In genomic region chr4:102139932-102140331, GRCh38 we compare ENCODE assay signal across 21 cellular contexts.
DNase-seq lines count a peak whose midpoint lies in the region; ATAC-seq and TF ChIP-seq lines count a peak whose summit lies in the region.
"Had no signal": no experiment of that assay in that cellular context is flagged by ENCODE, and none has a peak within 500 bp of the region (broad histone marks: within the 10 kb centered on the region; RNA-seq: fewer than 3 reads in every experiment).

No MANE protein-coding gene starts in this region.

- no peak overlapping the region for H3K4me3 ChIP-seq in left ventricle myocardium inferior
- H3K4me3 ChIP-seq: esophagus muscularis mucosa, Peyer's patch, SK-N-MC, vagina had no signal

- intact Hi-C loops in left ventricle myocardium inferior (cut with micrococcal nuclease) = no loop called here
- intact Hi-C loops in Right ventricle myocardium superior (cut with DNase I) = no loop called here

- DNase-seq in left ventricle myocardium inferior (no peak), Right ventricle myocardium superior (no peak), NCI-H187 treated with DMSO at 0.1 percent for 48 hours (lab: John Stamatoyannopoulos, UW) (no peak), NAMALWA (ENCODE audit: low spot score) (no peak), DMS114 treated with DMSO at 0.1 percent for 48 hours (lab: John Stamatoyannopoulos, UW; ENCODE audit: unreplicated experiment) (no peak), RKO (ENCODE audit: low spot score) (no peak)
- DNase-seq: activated CD8-positive, alpha-beta T cell treated with anti-CD3 and anti-CD28 coated beads for 36 hours; activated naive CD4-positive, alpha-beta T cell treated with Interleukin-2 at 50 U/mL for 16 hours; amniotic stem cell; head of caudate nucleus; Peyer's patch; posterior cingulate gyrus; T1000 had no signal

- H3K36me3 ChIP-seq in left ventricle myocardium inferior = no peaks in the 10 kb centered on the region
- H3K36me3 ChIP-seq: esophagus muscularis mucosa, Peyer's patch, vagina had no signal

- no peaks in the 10 kb centered on the region for H3K9me3 ChIP-seq in left ventricle myocardium inferior (replicated peaks)
- H3K9me3 ChIP-seq: esophagus muscularis mucosa, Peyer's patch, vagina had no signal

- peaks cover 13% of the 10 kb centered on the region for H3K4me1 ChIP-seq in left ventricle myocardium inferior
- H3K4me1 ChIP-seq: esophagus muscularis mucosa, Peyer's patch, vagina had no signal

- ATAC-seq in Right ventricle myocardium superior (ENCODE audit: poor library complexity) = no peak
- peak; percentile 51 for ATAC-seq in SK-N-SH treated with all-trans-retinoic acid at 6 μM for 48 hours
- peak; percentile 87 for ATAC-seq in esophagus mucosa
- ATAC-seq: activated CD4-positive, CD25-positive, alpha-beta regulatory T cell treated with anti-CD3 and anti-CD28 coated beads, Interleukin-2, amount 50 U/mL, for 24 hours; activated CD8-positive, alpha-beta T cell treated with anti-CD3 and anti-CD28 coated beads for 36 hours; left lobe of liver; stimulated activated effector memory CD8-positive, alpha-beta T cell treated with anti-CD3 and anti-CD28 coated beads, Interleukin-12 subunit alpha, Interleukin-12 subunit beta, amount 100 ng/mL, for 72 hours had no signal

- TF ChIP-seq CTCF in left ventricle myocardium inferior (IDR thresholded peaks at IDR 0.05; ENCODE audit: borderline replicate concordance) = no peak

- H3K27ac ChIP-seq in left ventricle myocardium inferior (replicated peaks) = peak overlapping the region; percentile 34
- H3K27ac ChIP-seq: esophagus muscularis mucosa, Peyer's patch, SK-N-MC, vagina had no signal

- no peaks in the 10 kb centered on the region for H3K27me3 ChIP-seq in left ventricle myocardium inferior (ENCODE audit: low read depth)
- H3K27me3 ChIP-seq: esophagus muscularis mucosa, Peyer's patch, vagina had no signal

TF ChIP-seq in SK-N-SH treated with all-trans-retinoic acid at 6 μM for 48 hours, 23 proteins besides CTCF, POLR2A, EP300 and RAD21:
- TF ChIP-seq RARB (CRISPR knock-in tag; IDR thresholded peaks at IDR 0.05) = no peak
- no peak for TF ChIP-seq TCF4 (CRISPR knock-in tag; IDR thresholded peaks at IDR 0.05; ENCODE audit: borderline replicate concordance)
- peak; percentile 92 for TF ChIP-seq ISL1 (CRISPR knock-in tag; IDR thresholded peaks at IDR 0.05)
- TF ChIP-seq ZFP30 (CRISPR knock-in tag; IDR thresholded peaks at IDR 0.05) = no peak
- peak; percentile 96 for TF ChIP-seq ZC3H10 (CRISPR knock-in tag; IDR thresholded peaks at IDR 0.05)
- TF ChIP-seq, protein P1, sequence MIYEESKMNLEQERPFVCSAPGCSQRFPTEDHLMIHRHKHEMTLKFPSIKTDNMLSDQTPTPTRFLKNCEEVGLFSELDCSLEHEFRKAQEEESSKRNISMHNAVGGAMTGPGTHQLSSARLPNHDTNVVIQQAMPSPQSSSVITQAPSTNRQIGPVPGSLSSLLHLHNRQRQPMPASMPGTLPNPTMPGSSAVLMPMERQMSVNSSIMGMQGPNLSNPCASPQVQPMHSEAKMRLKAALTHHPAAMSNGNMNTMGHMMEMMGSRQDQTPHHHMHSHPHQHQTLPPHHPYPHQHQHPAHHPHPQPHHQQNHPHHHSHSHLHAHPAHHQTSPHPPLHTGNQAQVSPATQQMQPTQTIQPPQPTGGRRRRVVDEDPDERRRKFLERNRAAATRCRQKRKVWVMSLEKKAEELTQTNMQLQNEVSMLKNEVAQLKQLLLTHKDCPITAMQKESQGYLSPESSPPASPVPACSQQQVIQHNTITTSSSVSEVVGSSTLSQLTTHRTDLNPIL (CRISPR knock-in tag; IDR thresholded peaks at IDR 0.05; ENCODE audit: low read depth) = peak; percentile 26; the same call in 1 of the 2 replicates
- TF ChIP-seq TSHZ2 (CRISPR knock-in tag; IDR thresholded peaks at IDR 0.05) = no peak
- no peak for TF ChIP-seq SNAI2 (CRISPR knock-in tag; IDR thresholded peaks at IDR 0.05)
- no peak for TF ChIP-seq ZNF8 (CRISPR knock-in tag; IDR thresholded peaks at IDR 0.05)
- TF ChIP-seq PATZ1 (CRISPR knock-in tag; IDR thresholded peaks at IDR 0.05; ENCODE audit: borderline replicate concordance) = peak; percentile 87
- TF ChIP-seq ARNTL (CRISPR knock-in tag; IDR thresholded peaks at IDR 0.05; ENCODE audit: borderline replicate concordance, low read depth) = no peak
- no peak for TF ChIP-seq ZNF70 (CRISPR knock-in tag; IDR thresholded peaks at IDR 0.05)
- TF ChIP-seq GLIS3 (CRISPR knock-in tag; IDR thresholded peaks at IDR 0.05) = no peak
- peak; percentile 89; the same call in 1 of the 2 replicates for TF ChIP-seq TOX (CRISPR knock-in tag; IDR thresholded peaks at IDR 0.05; ENCODE audit: borderline replicate concordance)
- TF ChIP-seq, protein P2, sequence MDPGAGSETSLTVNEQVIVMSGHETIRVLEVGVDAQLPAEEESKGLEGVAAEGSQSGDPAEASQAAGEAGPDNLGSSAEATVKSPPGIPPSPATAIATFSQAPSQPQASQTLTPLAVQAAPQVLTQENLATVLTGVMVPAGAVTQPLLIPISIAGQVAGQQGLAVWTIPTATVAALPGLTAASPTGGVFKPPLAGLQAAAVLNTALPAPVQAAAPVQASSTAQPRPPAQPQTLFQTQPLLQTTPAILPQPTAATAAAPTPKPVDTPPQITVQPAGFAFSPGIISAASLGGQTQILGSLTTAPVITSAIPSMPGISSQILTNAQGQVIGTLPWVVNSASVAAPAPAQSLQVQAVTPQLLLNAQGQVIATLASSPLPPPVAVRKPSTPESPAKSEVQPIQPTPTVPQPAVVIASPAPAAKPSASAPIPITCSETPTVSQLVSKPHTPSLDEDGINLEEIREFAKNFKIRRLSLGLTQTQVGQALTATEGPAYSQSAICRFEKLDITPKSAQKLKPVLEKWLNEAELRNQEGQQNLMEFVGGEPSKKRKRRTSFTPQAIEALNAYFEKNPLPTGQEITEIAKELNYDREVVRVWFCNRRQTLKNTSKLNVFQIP (CRISPR knock-in tag; IDR thresholded peaks at IDR 0.05; ENCODE audit: borderline replicate concordance, low read depth) = peak; percentile 79; the same call in 1 of the 2 replicates
- no peak for TF ChIP-seq OSR1 (CRISPR knock-in tag; IDR thresholded peaks at IDR 0.05)
- no peak for TF ChIP-seq BACH2 (CRISPR knock-in tag; IDR thresholded peaks at IDR 0.05; ENCODE audit: borderline replicate concordance)
- TF ChIP-seq, protein P3, sequence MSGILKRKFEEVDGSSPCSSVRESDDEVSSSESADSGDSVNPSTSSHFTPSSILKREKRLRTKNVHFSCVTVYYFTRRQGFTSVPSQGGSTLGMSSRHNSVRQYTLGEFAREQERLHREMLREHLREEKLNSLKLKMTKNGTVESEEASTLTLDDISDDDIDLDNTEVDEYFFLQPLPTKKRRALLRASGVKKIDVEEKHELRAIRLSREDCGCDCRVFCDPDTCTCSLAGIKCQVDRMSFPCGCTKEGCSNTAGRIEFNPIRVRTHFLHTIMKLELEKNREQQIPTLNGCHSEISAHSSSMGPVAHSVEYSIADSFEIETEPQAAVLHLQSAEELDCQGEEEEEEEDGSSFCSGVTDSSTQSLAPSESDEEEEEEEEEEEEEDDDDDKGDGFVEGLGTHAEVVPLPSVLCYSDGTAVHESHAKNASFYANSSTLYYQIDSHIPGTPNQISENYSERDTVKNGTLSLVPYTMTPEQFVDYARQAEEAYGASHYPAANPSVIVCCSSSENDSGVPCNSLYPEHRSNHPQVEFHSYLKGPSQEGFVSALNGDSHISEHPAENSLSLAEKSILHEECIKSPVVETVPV (CRISPR knock-in tag; IDR thresholded peaks at IDR 0.05) = no peak
TF ChIP-seq in SK-N-SH treated with all-trans-retinoic acid at 6 μM for 48 hours: peak in this region for 6.
